Comparison of ENCODE assay signal across 1 cellular context in the genomic region with DNA sequence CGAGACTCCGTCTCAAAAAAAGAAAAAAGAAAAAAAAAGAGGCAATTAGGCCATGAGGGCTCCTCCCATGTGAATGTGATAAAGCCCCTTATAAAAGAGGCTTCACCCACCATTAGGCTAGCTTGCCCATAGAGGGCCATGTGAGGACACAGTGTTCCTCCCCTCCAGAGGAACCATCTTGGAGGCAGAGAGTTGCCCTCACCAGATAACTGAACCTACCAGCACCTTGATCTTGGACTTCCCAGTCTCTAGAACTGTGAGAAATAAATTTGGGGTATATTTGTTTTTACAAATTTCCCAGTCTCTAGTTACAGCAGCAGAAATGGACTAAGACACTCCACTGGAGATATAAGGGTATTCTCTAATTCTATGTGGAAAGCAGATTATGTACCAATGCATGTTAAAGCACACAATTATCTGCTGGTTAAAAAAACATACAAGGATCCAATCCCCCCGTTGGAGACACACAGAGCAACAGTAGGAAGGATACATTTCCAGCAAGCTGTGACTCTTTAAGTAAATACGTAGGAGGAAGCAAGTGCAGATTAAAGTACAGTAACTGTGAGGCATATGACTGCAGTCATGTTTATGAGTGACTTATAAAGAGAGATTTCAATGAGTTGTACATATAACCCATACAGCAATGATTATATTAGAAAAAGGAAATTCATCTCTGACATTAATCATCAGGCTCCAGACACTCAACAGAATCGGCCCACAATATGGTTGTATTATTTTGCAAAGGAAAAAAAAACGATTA.
TF ChIP-seq lines count a peak whose summit lies in the region.

No MANE protein-coding gene starts in this region.

TF ChIP-seq in HepG2, 621 proteins besides CTCF, POLR2A, EP300 and RAD21 (continued from another document):
- TF ChIP-seq, protein P1, sequence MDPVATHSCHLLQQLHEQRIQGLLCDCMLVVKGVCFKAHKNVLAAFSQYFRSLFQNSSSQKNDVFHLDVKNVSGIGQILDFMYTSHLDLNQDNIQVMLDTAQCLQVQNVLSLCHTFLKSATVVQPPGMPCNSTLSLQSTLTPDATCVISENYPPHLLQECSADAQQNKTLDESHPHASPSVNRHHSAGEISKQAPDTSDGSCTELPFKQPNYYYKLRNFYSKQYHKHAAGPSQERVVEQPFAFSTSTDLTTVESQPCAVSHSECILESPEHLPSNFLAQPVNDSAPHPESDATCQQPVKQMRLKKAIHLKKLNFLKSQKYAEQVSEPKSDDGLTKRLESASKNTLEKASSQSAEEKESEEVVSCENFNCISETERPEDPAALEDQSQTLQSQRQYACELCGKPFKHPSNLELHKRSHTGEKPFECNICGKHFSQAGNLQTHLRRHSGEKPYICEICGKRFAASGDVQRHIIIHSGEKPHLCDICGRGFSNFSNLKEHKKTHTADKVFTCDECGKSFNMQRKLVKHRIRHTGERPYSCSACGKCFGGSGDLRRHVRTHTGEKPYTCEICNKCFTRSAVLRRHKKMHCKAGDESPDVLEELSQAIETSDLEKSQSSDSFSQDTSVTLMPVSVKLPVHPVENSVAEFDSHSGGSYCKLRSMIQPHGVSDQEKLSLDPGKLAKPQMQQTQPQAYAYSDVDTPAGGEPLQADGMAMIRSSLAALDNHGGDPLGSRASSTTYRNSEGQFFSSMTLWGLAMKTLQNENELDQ (CRISPR knock-in tag; IDR thresholded peaks at IDR 0.05; ENCODE audit: borderline replicate concordance) = no peak
- TF ChIP-seq, protein P2, sequence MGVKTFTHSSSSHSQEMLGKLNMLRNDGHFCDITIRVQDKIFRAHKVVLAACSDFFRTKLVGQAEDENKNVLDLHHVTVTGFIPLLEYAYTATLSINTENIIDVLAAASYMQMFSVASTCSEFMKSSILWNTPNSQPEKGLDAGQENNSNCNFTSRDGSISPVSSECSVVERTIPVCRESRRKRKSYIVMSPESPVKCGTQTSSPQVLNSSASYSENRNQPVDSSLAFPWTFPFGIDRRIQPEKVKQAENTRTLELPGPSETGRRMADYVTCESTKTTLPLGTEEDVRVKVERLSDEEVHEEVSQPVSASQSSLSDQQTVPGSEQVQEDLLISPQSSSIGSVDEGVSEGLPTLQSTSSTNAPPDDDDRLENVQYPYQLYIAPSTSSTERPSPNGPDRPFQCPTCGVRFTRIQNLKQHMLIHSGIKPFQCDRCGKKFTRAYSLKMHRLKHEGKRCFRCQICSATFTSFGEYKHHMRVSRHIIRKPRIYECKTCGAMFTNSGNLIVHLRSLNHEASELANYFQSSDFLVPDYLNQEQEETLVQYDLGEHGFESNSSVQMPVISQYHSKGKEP (CRISPR knock-in tag; IDR thresholded peaks at IDR 0.05) = no peak
- TF ChIP-seq, protein P3, sequence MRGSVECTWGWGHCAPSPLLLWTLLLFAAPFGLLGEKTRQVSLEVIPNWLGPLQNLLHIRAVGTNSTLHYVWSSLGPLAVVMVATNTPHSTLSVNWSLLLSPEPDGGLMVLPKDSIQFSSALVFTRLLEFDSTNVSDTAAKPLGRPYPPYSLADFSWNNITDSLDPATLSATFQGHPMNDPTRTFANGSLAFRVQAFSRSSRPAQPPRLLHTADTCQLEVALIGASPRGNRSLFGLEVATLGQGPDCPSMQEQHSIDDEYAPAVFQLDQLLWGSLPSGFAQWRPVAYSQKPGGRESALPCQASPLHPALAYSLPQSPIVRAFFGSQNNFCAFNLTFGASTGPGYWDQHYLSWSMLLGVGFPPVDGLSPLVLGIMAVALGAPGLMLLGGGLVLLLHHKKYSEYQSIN (CRISPR knock-in tag; IDR thresholded peaks at IDR 0.05; ENCODE audit: borderline replicate concordance) = no peak
- TF ChIP-seq ZNF282 (IDR thresholded peaks at IDR 0.05; ENCODE audit: partially characterized antibody) = no peak
- no peak for TF ChIP-seq ARID2 (CRISPR knock-in tag; IDR thresholded peaks at IDR 0.05; ENCODE audit: borderline replicate concordance)
- TF ChIP-seq ZFP1 (CRISPR knock-in tag; IDR thresholded peaks at IDR 0.05) = no peak
- no peak for TF ChIP-seq TBX2 (CRISPR knock-in tag; IDR thresholded peaks at IDR 0.05; ENCODE audit: borderline replicate concordance)
- TF ChIP-seq ZNF234 (CRISPR knock-in tag; conservative IDR thresholded peaks at IDR 0.05) = no peak
- no peak for TF ChIP-seq ATAD3A (CRISPR knock-in tag; IDR thresholded peaks at IDR 0.05)
- TF ChIP-seq, protein P4, sequence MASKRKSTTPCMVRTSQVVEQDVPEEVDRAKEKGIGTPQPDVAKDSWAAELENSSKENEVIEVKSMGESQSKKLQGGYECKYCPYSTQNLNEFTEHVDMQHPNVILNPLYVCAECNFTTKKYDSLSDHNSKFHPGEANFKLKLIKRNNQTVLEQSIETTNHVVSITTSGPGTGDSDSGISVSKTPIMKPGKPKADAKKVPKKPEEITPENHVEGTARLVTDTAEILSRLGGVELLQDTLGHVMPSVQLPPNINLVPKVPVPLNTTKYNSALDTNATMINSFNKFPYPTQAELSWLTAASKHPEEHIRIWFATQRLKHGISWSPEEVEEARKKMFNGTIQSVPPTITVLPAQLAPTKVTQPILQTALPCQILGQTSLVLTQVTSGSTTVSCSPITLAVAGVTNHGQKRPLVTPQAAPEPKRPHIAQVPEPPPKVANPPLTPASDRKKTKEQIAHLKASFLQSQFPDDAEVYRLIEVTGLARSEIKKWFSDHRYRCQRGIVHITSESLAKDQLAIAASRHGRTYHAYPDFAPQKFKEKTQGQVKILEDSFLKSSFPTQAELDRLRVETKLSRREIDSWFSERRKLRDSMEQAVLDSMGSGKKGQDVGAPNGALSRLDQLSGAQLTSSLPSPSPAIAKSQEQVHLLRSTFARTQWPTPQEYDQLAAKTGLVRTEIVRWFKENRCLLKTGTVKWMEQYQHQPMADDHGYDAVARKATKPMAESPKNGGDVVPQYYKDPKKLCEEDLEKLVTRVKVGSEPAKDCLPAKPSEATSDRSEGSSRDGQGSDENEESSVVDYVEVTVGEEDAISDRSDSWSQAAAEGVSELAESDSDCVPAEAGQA (IDR thresholded peaks at IDR 0.05; ENCODE audit: low read depth) = no peak
- TF ChIP-seq, protein P4 (CRISPR knock-in tag; IDR thresholded peaks at IDR 0.05; ENCODE audit: borderline replicate concordance) = no peak
- TF ChIP-seq PAX8 (CRISPR knock-in tag; IDR thresholded peaks at IDR 0.05; ENCODE audit: borderline replicate concordance) = no peak
- TF ChIP-seq MZF1 (CRISPR knock-in tag; IDR thresholded peaks at IDR 0.05; ENCODE audit: borderline replicate concordance) = no peak
- TF ChIP-seq ZBTB20 (CRISPR knock-in tag; IDR thresholded peaks at IDR 0.05; ENCODE audit: borderline replicate concordance, low read depth) = no peak
